In genomic region chr7:91266931-91267557, GRCh38 we compare ENCODE assay signal across 10 cellular contexts. TPM values are rescaled to one million over a fixed set of nuclear protein-coding genes. Genes with fewer than 3 reads are reported as not detected.
DNase-seq lines count a peak whose midpoint lies in the region; ATAC-seq, FAIRE-seq and TF ChIP-seq lines count a peak whose summit lies in the region.
"Had no signal": no experiment of that assay in that cellular context is flagged by ENCODE, and none has a peak within 500 bp of the region (broad histone marks: within the 10 kb centered on the region; RNA-seq: fewer than 3 reads in every experiment).

No MANE protein-coding gene starts in this region.

- H3K4me3 Mint-ChIP-seq in HFFc6 = peak overlapping the region; percentile 96

- peak overlapping the region; percentile 34 to 39 for H3K9ac ChIP-seq in colonic mucosa (ENCODE audit: low read depth in 2 of 2, low read length in 2 of 2)
- no peak overlapping the region for H3K9ac ChIP-seq in HepG2 (ENCODE audit: insufficient read depth, low read depth, low read length)

- H3K9me3 ChIP-seq in colonic mucosa (no peaks in the 10 kb centered on the region), HepG2 (ENCODE audit: low read length) (no peaks in the 10 kb centered on the region), suprapubic skin (no peaks in the 10 kb centered on the region)

- peak overlapping the region; percentile 36; the same call in 1 of the 2 replicates for H3K27ac Mint-ChIP-seq in HFFc6

- H3K4me1 ChIP-seq in colonic mucosa (peaks cover 4% of the 10 kb centered on the region), HepG2 (ENCODE audit: insufficient read depth, low read length) (peaks cover 15% of the 10 kb centered on the region), suprapubic skin (peaks cover 39% of the 10 kb centered on the region), foreskin keratinocyte (no peaks in the 10 kb centered on the region)

- CTCF ChIA-PET in HepG2 (lab: Yijun Ruan, JAX; ENCODE audit: low intra/inter-chr PET ratio, low total read pairs) = no interaction called here

- POLR2A ChIA-PET in HepG2 (lab: Yijun Ruan, JAX) = no interaction called here

- H3K4me2 ChIP-seq in HepG2 (ENCODE audit: low read depth, low read length) = no peak overlapping the region

- H3K36me3 ChIP-seq in colonic mucosa (no peaks in the 10 kb centered on the region), HepG2 (replicated peaks in 1 of 2; ENCODE audit: control insufficient read depth in 1 of 2, insufficient read depth in 2 of 2, low read length in 2 of 2) (no peaks in the 10 kb centered on the region), suprapubic skin (no peaks in the 10 kb centered on the region)

- H3K27ac ChIP-seq in colonic mucosa (peak overlapping the region; percentile 1), HepG2 (ENCODE audit: extremely low read length, insufficient read depth, low read length) (no peak overlapping the region), suprapubic skin (peak overlapping the region; percentile 98), foreskin keratinocyte (no peak overlapping the region)

- no peaks in the 10 kb centered on the region for H3K9me3 Mint-ChIP-seq in HFFc6

- H2AFZ ChIP-seq in HepG2 (ENCODE audit: low read length) = no peak overlapping the region

- TSS peak; percentile 37 for BruUV-seq in HepG2 (replicated peaks; lab: Mats Ljungman, UMichigan)

- intact Hi-C loops in colonic mucosa (cut with DNase I) (loop anchor here (10.0 kb wide), 2 partner anchors 182 to 508 kb away; no protein-coding TSS in a partner anchor), HepG2 (cut with micrococcal nuclease; ENCODE audit: unreplicated experiment) (loop anchor here (10.0 kb wide), 1 partner anchor 298 kb away; no protein-coding TSS in a partner anchor)

- no peaks in the 10 kb centered on the region for H3K79me2 ChIP-seq in HepG2 (ENCODE audit: insufficient read depth, low read length)

- no peak for DNase-seq in HFFc6
- no peak for DNase-seq in colonic mucosa
- no peak for DNase-seq in HepG2 (ENCODE audit: low spot score)
- DNase-seq in suprapubic skin (ENCODE audit: low spot score in 2 of 2) = peak in 1 of 2 donors; percentile 57
- no peak for DNase-seq in omental fat pad (ENCODE audit: low spot score)
- no peak for DNase-seq in foreskin keratinocyte
- no peak for DNase-seq in NCI-H510A (lab: John Stamatoyannopoulos, UW)
- DNase-seq: stimulated activated CD4-positive, alpha-beta T cell treated with anti-CD3 and anti-CD28 coated beads, Interleukin-4, amount 100 ng/mL, for 24 hours had no signal

- in situ Hi-C loops in HepG2 (cut with HindIII; ENCODE audit: extremely low pct_ligation_motif_present, low pct_unique_long_range_greater_than_20kb) = no loop called here

- H3K4me3 ChIP-seq in colonic mucosa (peak overlapping the region; percentile 72), HepG2 (replicated peaks in 1 of 3; ENCODE audit: insufficient read depth in 1 of 3, low read depth in 2 of 3, low read length in 3 of 3) (no peak overlapping the region), suprapubic skin (peak overlapping the region; percentile 90)

- ATAC-seq in HepG2 (no peak), omental fat pad (ENCODE audit: low FRiP score) (no peak), HG02840 (IDR thresholded peaks at IDR 0.05; ENCODE audit: low FRiP score, unreplicated experiment) (no peak), foreskin keratinocyte (no peak)

- H3K36me3 Mint-ChIP-seq in HFFc6 (ENCODE audit: low read depth) = peaks cover 16% of the 10 kb centered on the region

- TF ChIP-seq CTCF in HFFc6 (IDR thresholded peaks at IDR 0.05) = no peak
- no peak for TF ChIP-seq CTCF in colonic mucosa (IDR thresholded peaks at IDR 0.05)
- no peak for TF ChIP-seq CTCF in HepG2 (CRISPR knock-in tag; IDR thresholded peaks at IDR 0.05)
- no peak for TF ChIP-seq CTCF in suprapubic skin (IDR thresholded peaks at IDR 0.05)
- no peak for TF ChIP-seq CTCF in omental fat pad (IDR thresholded peaks at IDR 0.05)
- TF ChIP-seq CTCF in foreskin keratinocyte (conservative IDR thresholded peaks at IDR 0.05) = no peak

- H3K27me3 ChIP-seq in colonic mucosa (no peaks in the 10 kb centered on the region), HepG2 (ENCODE audit: control insufficient read depth in 1 of 2, insufficient read depth in 2 of 2, low read length in 2 of 2) (peaks cover 0 to 16% of the 10 kb centered on the region in 2 experiments; a peak in 2 of 5 replicates), suprapubic skin (no peaks in the 10 kb centered on the region), foreskin keratinocyte (peaks cover 14% of the 10 kb centered on the region)

- WGBS in HepG2 (ENCODE audit: low lambda C conversion rate) = 94% methylated on average over 31 of the region's 31 CpGs
- 59% methylated on average over 31 of the region's 31 CpGs for WGBS in suprapubic skin

- no peak for TF ChIP-seq EP300 in HepG2 (IDR thresholded peaks at IDR 0.05; ENCODE audit: low read depth in 2 of 2, low read length in 2 of 2)
- TF ChIP-seq EP300 in HepG2 (CRISPR knock-in tag; IDR thresholded peaks at IDR 0.05; ENCODE audit: borderline replicate concordance) = no peak
- TF ChIP-seq EP300 in suprapubic skin (IDR thresholded peaks at IDR 0.05) = no peak

- no peaks in the 10 kb centered on the region for H4K20me1 ChIP-seq in HepG2 (ENCODE audit: insufficient read depth, low read length)

- FAIRE-seq in HepG2 (lab: Jason Lieb, UNC) = no peak
- FAIRE-seq: endothelial cell of umbilical vein had no signal

- no peak for TF ChIP-seq POLR2A in HepG2 (IDR thresholded peaks at IDR 0.05; ENCODE audit: insufficient read depth in 1 of 2, low read depth in 2 of 2, low read length in 2 of 2)
- no peak for TF ChIP-seq POLR2A in suprapubic skin (IDR thresholded peaks at IDR 0.05)

- no peak for TF ChIP-seq RAD21 in HepG2 (CRISPR knock-in tag; IDR thresholded peaks at IDR 0.05)

- peaks cover 2% of the 10 kb centered on the region; the same call in 1 of the 2 replicates for H3K27me3 Mint-ChIP-seq in HFFc6 (ENCODE audit: insufficient read depth)

- H3K4me1 Mint-ChIP-seq in HFFc6 (ENCODE audit: low read depth) = peaks cover 31% of the 10 kb centered on the region

TF ChIP-seq in HepG2, 621 proteins besides CTCF, POLR2A, EP300 and RAD21 (continues in another document):
- no peak for TF ChIP-seq KAT2B (IDR thresholded peaks at IDR 0.05; ENCODE audit: borderline replicate concordance, low read depth, low read length)
- no peak for TF ChIP-seq MTA3 (CRISPR knock-in tag; IDR thresholded peaks at IDR 0.05)
- no peak for TF ChIP-seq ZNF503 (CRISPR knock-in tag; IDR thresholded peaks at IDR 0.05)
- no peak for TF ChIP-seq ZNF704 (CRISPR knock-in tag; IDR thresholded peaks at IDR 0.05; ENCODE audit: borderline replicate concordance)
- no peak for TF ChIP-seq SRSF1 (optimal IDR thresholded peaks at IDR 0.05; ENCODE audit: low read depth, low read length)

RNA-seq across cellular contexts. Expression of gene FZD1, which starts 2.8 kb away (rescaled TPM):
- total RNA-seq in HFFc6 (2021; fragmentation: NEBNext Ultra II Directional; extraction: Animal tissue kit (Norgen Biotek cat#: 25700)) = 10 to 100 TPM in 3 of 6 experiments, 1 to 10 TPM in 3; 9.0 to 11.1 (median 9.9) TPM
- 1 to 10 TPM; 8.1 to 9.8 TPM for total RNA-seq in colonic mucosa
- total RNA-seq in HepG2 (2016; rRNA removed; fragmentation: Illumina TruSeq; extraction: Trizol) = 0.51 and 0.80 TPM in 2 replicates
- total RNA-seq in HepG2 (2016; cell fraction: cytosol; rRNA removed; fragmentation: Illumina TruSeq; extraction: Trizol; ENCODE audit: low read depth) = under 0.01 TPM in 1 of 2 replicates, not detected in the other
- 0.45 and 0.78 TPM in 2 replicates for total RNA-seq in HepG2 (2016; cell fraction: insoluble cytoplasmic fraction; rRNA removed; fragmentation: Illumina TruSeq; extraction: Trizol)
- 0.25 and 0.28 TPM in 2 replicates for total RNA-seq in HepG2 (2016; cell fraction: membrane; rRNA removed; fragmentation: Illumina TruSeq; extraction: Trizol)
- 0.65 and 0.75 TPM in 2 replicates for total RNA-seq in HepG2 (2016; cell fraction: nucleus; rRNA removed; fragmentation: Illumina TruSeq; extraction: Trizol)
- 0.22 and 0.33 TPM in 2 replicates for polyA plus RNA-seq in HepG2 (2011; rRNA removed)
- 0.27 and 0.34 TPM in 2 replicates for polyA plus RNA-seq in HepG2 (2011; cell fraction: cytosol; rRNA removed)
- polyA plus RNA-seq in HepG2 (2011; cell fraction: nucleus; rRNA removed) = 0.19 and 0.24 TPM in 2 replicates
- 0.12 and 0.15 TPM in 2 replicates for polyA plus RNA-seq in HepG2 (2012)
- polyA plus RNA-seq in HepG2 (2016; cell fraction: cytosol; fragmentation: Illumina TruSeq; extraction: Trizol; ENCODE audit: low read depth) = 0.01 and 0.06 TPM in 2 replicates
- polyA plus RNA-seq in HepG2 (2016; cell fraction: insoluble cytoplasmic fraction; fragmentation: Illumina TruSeq; extraction: Trizol; ENCODE audit: low read depth) = 0.60 and 0.65 TPM in 2 replicates
- polyA plus RNA-seq in HepG2 (2016; cell fraction: membrane; fragmentation: Illumina TruSeq; extraction: Trizol; ENCODE audit: low read depth) = 0.17 and 0.22 TPM in 2 replicates
- 0.93 and 1.2 TPM in 2 replicates for polyA plus RNA-seq in HepG2 (2016; cell fraction: nucleus; fragmentation: Illumina TruSeq; extraction: Trizol; ENCODE audit: insufficient read depth, low read depth)
- 1.3 and 4.1 TPM in 2 replicates for polyA minus RNA-seq in HepG2 (2011; rRNA and poly(A)+ RNA removed; ENCODE audit: low replicate concordance)
- polyA minus RNA-seq in HepG2 (2011; cell fraction: cytosol; rRNA and poly(A)+ RNA removed) = 0.40 and 0.53 TPM in 2 replicates
- 0.37 and 0.39 TPM in 2 replicates for polyA minus RNA-seq in HepG2 (2011; cell fraction: nucleus; rRNA and poly(A)+ RNA removed)
- total RNA-seq in suprapubic skin = 10 to 100 TPM; 23.1 to 43.4 (median 34.9) TPM
- 10 to 100 TPM in 3 of 4 donors, 1 to 10 TPM in 1; 8.0 to 19.7 (median 13.2) TPM for total RNA-seq in omental fat pad
- total RNA-seq in foreskin keratinocyte = 3.7 and 4.1 TPM in 2 replicates
- 1.5 and 1.8 TPM in 2 replicates for polyA plus RNA-seq in foreskin keratinocyte

Comparison
In these comparisons a context has a peak if more than half of its experiments do, and no peak if none do; other contexts are left out.
1. H3K27ac ChIP-seq: peak in colonic mucosa (single experiment) and suprapubic skin (single experiment); none in HepG2 (single experiment) and foreskin keratinocyte (single experiment).
2. H3K4me3 ChIP-seq: peak in colonic mucosa (single experiment) and suprapubic skin (single experiment); none in HepG2 (0 of 3).